31 cellular contexts compared by ENCODE assay signal in genomic region chr15:31136612-31137328, GRCh38. TPM values are rescaled to one million over a fixed set of nuclear protein-coding genes. Genes with fewer than 3 reads are reported as not detected.
"Had no signal": no experiment of that assay in that cellular context is flagged by ENCODE, and none has a peak within 500 bp of the region (broad histone marks: within the 10 kb centered on the region; RNA-seq: fewer than 3 reads in every experiment).

No MANE protein-coding gene starts in this region.

- H3K36me3 ChIP-seq: brain microvascular endothelial cell, SJCRH30 had no signal

- H3K36me3 Mint-ChIP-seq: activated naive CD8-positive, alpha-beta T cell treated with anti-CD3 and anti-CD28 coated beads for 36 hours had no signal

- H3K4me1 Mint-ChIP-seq: activated naive CD8-positive, alpha-beta T cell treated with anti-CD3 and anti-CD28 coated beads for 36 hours had no signal

- H3K4me3 Mint-ChIP-seq: activated CD4-positive, alpha-beta T cell treated with anti-CD3 and anti-CD28 coated beads, Interleukin-2, amount 10 ng/mL, durations not matched to agents 24 days and 14 days; activated CD8-positive, alpha-beta T cell treated with anti-CD3 and anti-CD28 coated beads for 36 hours; activated naive CD8-positive, alpha-beta T cell treated with anti-CD3 and anti-CD28 coated beads for 36 hours; activated T-cell treated with anti-CD3 and anti-CD28 coated beads, Interleukin-2, amount 50 U/mL, for 72 hours; activated T-helper 17 cell treated with anti-CD3 and anti-CD28 coated beads, Interleukin-2, amount 50 U/mL, for 72 hours had no signal

- ATAC-seq: activated CD8-positive, alpha-beta T cell treated with anti-CD3 and anti-CD28 coated beads for 36 hours; activated T-cell treated with anti-CD3 and anti-CD28 coated beads, Interleukin-2, amount 50 U/mL, for 72 hours; activated T-helper 17 cell treated with anti-CD3 and anti-CD28 coated beads, Interleukin-2, amount 50 U/mL, for 72 hours; Panc1 had no signal

- H3K27me3 ChIP-seq: brain microvascular endothelial cell, SJCRH30 had no signal

- H3K27ac Mint-ChIP-seq: activated CD4-positive, alpha-beta T cell treated with anti-CD3 and anti-CD28 coated beads, Interleukin-2, amount 10 ng/mL, durations not matched to agents 24 days and 14 days; activated CD8-positive, alpha-beta T cell treated with anti-CD3 and anti-CD28 coated beads for 36 hours; activated naive CD8-positive, alpha-beta T cell treated with anti-CD3 and anti-CD28 coated beads for 36 hours; activated T-cell treated with anti-CD3 and anti-CD28 coated beads, Interleukin-2, amount 50 U/mL, for 72 hours; activated T-helper 17 cell treated with anti-CD3 and anti-CD28 coated beads, Interleukin-2, amount 50 U/mL, for 72 hours had no signal

- H3K9me3 Mint-ChIP-seq: activated CD4-positive, alpha-beta T cell treated with anti-CD3 and anti-CD28 coated beads, Interleukin-2, amount 10 ng/mL, durations not matched to agents 24 days and 14 days; activated CD8-positive, alpha-beta T cell treated with anti-CD3 and anti-CD28 coated beads for 36 hours; activated naive CD8-positive, alpha-beta T cell treated with anti-CD3 and anti-CD28 coated beads for 36 hours; activated T-cell treated with anti-CD3 and anti-CD28 coated beads, Interleukin-2, amount 50 U/mL, for 72 hours; activated T-helper 17 cell treated with anti-CD3 and anti-CD28 coated beads, Interleukin-2, amount 50 U/mL, for 72 hours had no signal

- H3K9me3 ChIP-seq: SJCRH30 had no signal

- H3K4me1 ChIP-seq: SJCRH30 had no signal

- H3K27ac ChIP-seq: brain microvascular endothelial cell, SJCRH30, SK-N-MC had no signal

- H3K27me3 Mint-ChIP-seq: activated CD8-positive, alpha-beta T cell treated with anti-CD3 and anti-CD28 coated beads for 36 hours; activated naive CD8-positive, alpha-beta T cell treated with anti-CD3 and anti-CD28 coated beads for 36 hours had no signal

- H3K4me3 ChIP-seq: SJCRH30, SK-N-MC had no signal

- DNase-seq: activated CD4-positive, alpha-beta T cell treated with anti-CD3 and anti-CD28 coated beads, Interleukin-2, amount 10 ng/mL, durations not matched to agents 24 days and 14 days; activated CD4-positive, alpha-beta T cell treated with anti-CD3 and anti-CD28 coated beads, Interleukin-2, amount 50 U/mL, for 4 hours; activated CD8-positive, alpha-beta T cell treated with anti-CD3 and anti-CD28 coated beads for 36 hours; activated effector memory CD4-positive, alpha-beta T cell treated with anti-CD3 and anti-CD28 coated beads, Interleukin-2, amount 50 U/mL, for 16 hours; activated naive CD4-positive, alpha-beta T cell; activated naive CD4-positive, alpha-beta T cell treated with anti-CD3 and anti-CD28 coated beads, Interleukin-2, amount 50 U/mL, for 16 hours; activated naive CD8-positive, alpha-beta T cell treated with anti-CD3 and anti-CD28 coated beads for 36 hours; activated T-cell treated with anti-CD3 and anti-CD28 coated beads, Interleukin-2, amount 50 U/mL, for 1 hour; activated T-cell treated with anti-CD3 and anti-CD28 coated beads, Interleukin-2, amount 50 U/mL, for 72 hours; amniotic stem cell; aorta; brain microvascular endothelial cell; Karpas-422; NCI-H1105; NCI-H1417 treated with DMSO at 0.1 percent for 48 hours; NCI-H1694; NCI-H2081 treated with DMSO at 0.1 percent for 48 hours; NCI-H345; NCI-H524 treated with DMSO at 0.1 percent for 48 hours; SHP77; T1000 had no signal

RNA-seq across cellular contexts. Expression of gene TRPM1, which starts 35.2 kb away (rescaled TPM):
- total RNA-seq: activated CD4-positive, alpha-beta T cell treated with anti-CD3 and anti-CD28 coated beads, Interleukin-2, amount 10 ng/mL, durations not matched to agents 24 days and 14 days; activated CD8-positive, alpha-beta memory T cell treated with anti-CD3 and anti-CD28 coated beads for 36 hours; activated CD8-positive, alpha-beta T cell treated with anti-CD3 and anti-CD28 coated beads for 36 hours; activated naive CD8-positive, alpha-beta T cell treated with anti-CD3 and anti-CD28 coated beads for 36 hours; activated T-cell treated with anti-CD3 and anti-CD28 coated beads, Interleukin-2, amount 50 U/mL, for 72 hours; activated T-helper 17 cell treated with anti-CD3 and anti-CD28 coated beads, Interleukin-2, amount 50 U/mL, for 72 hours; aorta; MCF 10A; NCI-H460; RPMI7951; T-helper 1 cell treated with Interleukin-12 subunit alpha and Interleukin-12 subunit beta and Interleukin-4 antibody, amounts not matched to agents 30 ng/mL and 1 ng/mL, for 36 hours; T-helper 2 cell treated with Interferon-gamma antibody and Interleukin-4, amounts not matched to agents 100 ng/mL and 5 ng/mL, for 36 hours had no signal
